Comparison of ENCODE assay signal across 13 cellular contexts in genomic region chr7:128914566-128915151, GRCh38. TPM values are rescaled to one million over a fixed set of nuclear protein-coding genes. Genes with fewer than 3 reads are reported as not detected.
DNase-seq lines count a peak whose midpoint lies in the region; ATAC-seq and FAIRE-seq lines count a peak whose summit lies in the region.
"Had no signal": no experiment of that assay in that cellular context is flagged by ENCODE, and none has a peak within 500 bp of the region (broad histone marks: within the 10 kb centered on the region; RNA-seq: fewer than 3 reads in every experiment).

No MANE protein-coding gene starts in this region.

- DNase-seq in stimulated activated naive CD8-positive, alpha-beta T cell treated with anti-CD3 and anti-CD28 coated beads, Interleukin-15, amount 100 ng/mL, for 72 hours: peak in 1 of 2 donors; percentile 31
- DNase-seq in stimulated activated naive CD8-positive, alpha-beta T cell treated with anti-CD3 and anti-CD28 coated beads, Interleukin-15, Interleukin-2, amounts not matched to agents 100 U/mL and 50 U/mL, for 24 hours: no peak
- DNase-seq in activated CD4-positive, CD25-positive, alpha-beta regulatory T cell treated with anti-CD3 and anti-CD28 coated beads, Interleukin-2, amount 50 U/mL, for 72 hours: peak; percentile 33
- DNase-seq in small intestine: no peak
- DNase-seq in stimulated activated CD4-positive, alpha-beta T cell treated with anti-CD3 and anti-CD28 coated beads, Interleukin-15, amount 100 ng/mL, for 24 hours: no peak
- DNase-seq in midbrain (lab: John Stamatoyannopoulos, UW): no peak
- DNase-seq: activated CD4-positive, alpha-beta T cell treated with anti-CD3 and anti-CD28 coated beads for 48 hours; Kasumi-1; stimulated activated CD4-positive, alpha-beta T cell treated with anti-CD3 and anti-CD28 coated beads, Interleukin-2, amount 100 ng/mL, for 24 hours; testis had no signal

- H3K27me3 Mint-ChIP-seq in stimulated activated naive CD8-positive, alpha-beta T cell treated with anti-CD3 and anti-CD28 coated beads, Interleukin-15, amount 100 ng/mL, for 72 hours: peaks cover 90% of the 10 kb centered on the region

- H3K36me3 ChIP-seq in small intestine (ENCODE audit: control insufficient read depth in 2 of 2, insufficient read depth in 2 of 2, low read length in 2 of 2): no peaks in the 10 kb centered on the region

- WGBS in small intestine, 3 donors: 23 to 36% (median 27%) methylated on average over 11 of the region's 11 CpGs

- no peaks in the 10 kb centered on the region for H3K9me3 ChIP-seq in small intestine (ENCODE audit: control insufficient read depth, low read depth)
- H3K9me3 ChIP-seq: testis had no signal

- ATAC-seq in stimulated activated naive CD8-positive, alpha-beta T cell treated with anti-CD3 and anti-CD28 coated beads, Interleukin-15, amount 100 ng/mL, for 72 hours: peak; percentile 64
- no peak for ATAC-seq in stimulated activated naive CD8-positive, alpha-beta T cell treated with anti-CD3 and anti-CD28 coated beads, Interleukin-15, Interleukin-2, amounts not matched to agents 100 U/mL and 50 U/mL, for 24 hours
- ATAC-seq in HG02571 (IDR thresholded peaks at IDR 0.05; ENCODE audit: unreplicated experiment): peak; percentile 57
- ATAC-seq in HG03280 (IDR thresholded peaks at IDR 0.05; ENCODE audit: unreplicated experiment): no peak

- H3K27ac ChIP-seq in small intestine (ENCODE audit: low read depth in 1 of 2, low read length in 1 of 2): no peak overlapping the region
- H3K27ac ChIP-seq: testis had no signal

- peaks cover 4 to 15% of the 10 kb centered on the region in 2 donors for H3K27me3 ChIP-seq in small intestine (ENCODE audit: control insufficient read depth in 2 of 2, insufficient read depth in 2 of 2, low read length in 2 of 2)
- H3K27me3 ChIP-seq: testis had no signal

- no peak overlapping the region for H3K27ac Mint-ChIP-seq in stimulated activated naive CD8-positive, alpha-beta T cell treated with anti-CD3 and anti-CD28 coated beads, Interleukin-15, amount 100 ng/mL, for 72 hours

- peaks cover 23% of the 10 kb centered on the region for H3K4me1 Mint-ChIP-seq in stimulated activated naive CD8-positive, alpha-beta T cell treated with anti-CD3 and anti-CD28 coated beads, Interleukin-15, amount 100 ng/mL, for 72 hours

- no peak for FAIRE-seq in small intestine (lab: Jason Lieb, UNC)

- peaks cover 0 to 2% of the 10 kb centered on the region in 2 donors for H3K4me1 ChIP-seq in small intestine (ENCODE audit: control insufficient read depth in 2 of 2, insufficient read depth in 1 of 2, low read depth in 1 of 2, low read length in 1 of 2)

- no peak overlapping the region for H3K4me3 ChIP-seq in small intestine (ENCODE audit: low read depth in 1 of 2, low read length in 2 of 2)
- H3K4me3 ChIP-seq: testis had no signal

- peak overlapping the region; percentile 2 to 12 for H3K4me3 Mint-ChIP-seq in stimulated activated naive CD8-positive, alpha-beta T cell treated with anti-CD3 and anti-CD28 coated beads, Interleukin-15, amount 100 ng/mL, for 72 hours
- H3K4me3 Mint-ChIP-seq: neural crest cell had no signal

- H3K9me3 Mint-ChIP-seq in stimulated activated naive CD8-positive, alpha-beta T cell treated with anti-CD3 and anti-CD28 coated beads, Interleukin-15, amount 100 ng/mL, for 72 hours: no peaks in the 10 kb centered on the region
- H3K9me3 Mint-ChIP-seq: neural crest cell had no signal

RNA-seq across cellular contexts. Expression of gene KCP, which starts 4.2 kb away (rescaled TPM):
- 1 to 10 TPM in 2 of 3 donors, under 1 TPM in 1; 0.52 to 5.1 (median 2.7) TPM for polyA plus RNA-seq in small intestine

RNA-seq across cellular contexts. Expression of gene IRF5, which starts 23.1 kb away (rescaled TPM):
- polyA plus RNA-seq in small intestine: 10 to 100 TPM in 1 of 3 donors, 1 to 10 TPM in 2; 3.3 to 17.3 (median 6.0) TPM

RNA-seq across cellular contexts. Expression of gene ATP6V1F, which starts 52.0 kb away (rescaled TPM):
- 100 to 1,000 TPM; 145 to 239 (median 162) TPM for polyA plus RNA-seq in small intestine

Comparison
In these comparisons a context has a peak if more than half of its experiments do, and no peak if none do; other contexts are left out.
1. ATAC-seq: peak in stimulated activated naive CD8-positive, alpha-beta T cell treated with anti-CD3 and anti-CD28 coated beads, Interleukin-15, amount 100 ng/mL, for 72 hours (single experiment) and HG02571 (single experiment); none in stimulated activated naive CD8-positive, alpha-beta T cell treated with anti-CD3 and anti-CD28 coated beads, Interleukin-15, Interleukin-2, amounts not matched to agents 100 U/mL and 50 U/mL, for 24 hours (single experiment) and HG03280 (single experiment).